In the genomic region with DNA sequence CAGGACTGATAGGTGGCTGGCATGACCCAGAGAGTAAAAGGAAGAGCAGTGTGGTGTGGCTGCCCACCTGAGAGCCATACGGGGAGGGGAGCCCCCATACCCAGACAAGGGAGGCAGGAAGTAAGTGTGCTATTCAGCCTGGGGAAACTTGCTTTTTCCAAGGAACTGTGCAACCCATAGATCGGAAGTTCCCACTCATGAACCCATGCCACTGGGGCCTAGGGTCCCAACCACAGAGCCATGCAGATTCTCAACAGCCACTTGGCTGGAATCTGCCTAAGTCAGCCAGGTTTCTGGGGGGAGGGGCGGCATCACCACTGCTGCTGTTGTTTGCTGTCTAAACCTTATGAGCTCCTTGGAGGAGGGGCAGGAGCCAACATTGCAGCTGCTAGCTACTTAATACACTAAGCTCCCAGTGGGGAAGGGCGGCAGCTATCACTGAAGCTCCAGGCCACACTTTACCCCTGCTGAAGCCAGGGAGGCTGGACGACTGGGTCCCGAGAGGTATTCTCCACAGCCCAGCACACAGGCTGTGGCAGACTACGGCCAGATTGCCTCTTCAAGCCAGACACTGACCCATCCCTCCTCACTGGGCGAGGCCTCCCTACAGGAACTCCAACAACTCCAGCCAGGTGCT, we compare ENCODE assay signal across 1 cellular context.
TF ChIP-seq lines count a peak whose summit lies in the region.

No MANE protein-coding gene starts in this region.

TF ChIP-seq in GM23338, 12 proteins besides CTCF, POLR2A, EP300 and RAD21 (continued from another document):
- TF ChIP-seq, protein P1, sequence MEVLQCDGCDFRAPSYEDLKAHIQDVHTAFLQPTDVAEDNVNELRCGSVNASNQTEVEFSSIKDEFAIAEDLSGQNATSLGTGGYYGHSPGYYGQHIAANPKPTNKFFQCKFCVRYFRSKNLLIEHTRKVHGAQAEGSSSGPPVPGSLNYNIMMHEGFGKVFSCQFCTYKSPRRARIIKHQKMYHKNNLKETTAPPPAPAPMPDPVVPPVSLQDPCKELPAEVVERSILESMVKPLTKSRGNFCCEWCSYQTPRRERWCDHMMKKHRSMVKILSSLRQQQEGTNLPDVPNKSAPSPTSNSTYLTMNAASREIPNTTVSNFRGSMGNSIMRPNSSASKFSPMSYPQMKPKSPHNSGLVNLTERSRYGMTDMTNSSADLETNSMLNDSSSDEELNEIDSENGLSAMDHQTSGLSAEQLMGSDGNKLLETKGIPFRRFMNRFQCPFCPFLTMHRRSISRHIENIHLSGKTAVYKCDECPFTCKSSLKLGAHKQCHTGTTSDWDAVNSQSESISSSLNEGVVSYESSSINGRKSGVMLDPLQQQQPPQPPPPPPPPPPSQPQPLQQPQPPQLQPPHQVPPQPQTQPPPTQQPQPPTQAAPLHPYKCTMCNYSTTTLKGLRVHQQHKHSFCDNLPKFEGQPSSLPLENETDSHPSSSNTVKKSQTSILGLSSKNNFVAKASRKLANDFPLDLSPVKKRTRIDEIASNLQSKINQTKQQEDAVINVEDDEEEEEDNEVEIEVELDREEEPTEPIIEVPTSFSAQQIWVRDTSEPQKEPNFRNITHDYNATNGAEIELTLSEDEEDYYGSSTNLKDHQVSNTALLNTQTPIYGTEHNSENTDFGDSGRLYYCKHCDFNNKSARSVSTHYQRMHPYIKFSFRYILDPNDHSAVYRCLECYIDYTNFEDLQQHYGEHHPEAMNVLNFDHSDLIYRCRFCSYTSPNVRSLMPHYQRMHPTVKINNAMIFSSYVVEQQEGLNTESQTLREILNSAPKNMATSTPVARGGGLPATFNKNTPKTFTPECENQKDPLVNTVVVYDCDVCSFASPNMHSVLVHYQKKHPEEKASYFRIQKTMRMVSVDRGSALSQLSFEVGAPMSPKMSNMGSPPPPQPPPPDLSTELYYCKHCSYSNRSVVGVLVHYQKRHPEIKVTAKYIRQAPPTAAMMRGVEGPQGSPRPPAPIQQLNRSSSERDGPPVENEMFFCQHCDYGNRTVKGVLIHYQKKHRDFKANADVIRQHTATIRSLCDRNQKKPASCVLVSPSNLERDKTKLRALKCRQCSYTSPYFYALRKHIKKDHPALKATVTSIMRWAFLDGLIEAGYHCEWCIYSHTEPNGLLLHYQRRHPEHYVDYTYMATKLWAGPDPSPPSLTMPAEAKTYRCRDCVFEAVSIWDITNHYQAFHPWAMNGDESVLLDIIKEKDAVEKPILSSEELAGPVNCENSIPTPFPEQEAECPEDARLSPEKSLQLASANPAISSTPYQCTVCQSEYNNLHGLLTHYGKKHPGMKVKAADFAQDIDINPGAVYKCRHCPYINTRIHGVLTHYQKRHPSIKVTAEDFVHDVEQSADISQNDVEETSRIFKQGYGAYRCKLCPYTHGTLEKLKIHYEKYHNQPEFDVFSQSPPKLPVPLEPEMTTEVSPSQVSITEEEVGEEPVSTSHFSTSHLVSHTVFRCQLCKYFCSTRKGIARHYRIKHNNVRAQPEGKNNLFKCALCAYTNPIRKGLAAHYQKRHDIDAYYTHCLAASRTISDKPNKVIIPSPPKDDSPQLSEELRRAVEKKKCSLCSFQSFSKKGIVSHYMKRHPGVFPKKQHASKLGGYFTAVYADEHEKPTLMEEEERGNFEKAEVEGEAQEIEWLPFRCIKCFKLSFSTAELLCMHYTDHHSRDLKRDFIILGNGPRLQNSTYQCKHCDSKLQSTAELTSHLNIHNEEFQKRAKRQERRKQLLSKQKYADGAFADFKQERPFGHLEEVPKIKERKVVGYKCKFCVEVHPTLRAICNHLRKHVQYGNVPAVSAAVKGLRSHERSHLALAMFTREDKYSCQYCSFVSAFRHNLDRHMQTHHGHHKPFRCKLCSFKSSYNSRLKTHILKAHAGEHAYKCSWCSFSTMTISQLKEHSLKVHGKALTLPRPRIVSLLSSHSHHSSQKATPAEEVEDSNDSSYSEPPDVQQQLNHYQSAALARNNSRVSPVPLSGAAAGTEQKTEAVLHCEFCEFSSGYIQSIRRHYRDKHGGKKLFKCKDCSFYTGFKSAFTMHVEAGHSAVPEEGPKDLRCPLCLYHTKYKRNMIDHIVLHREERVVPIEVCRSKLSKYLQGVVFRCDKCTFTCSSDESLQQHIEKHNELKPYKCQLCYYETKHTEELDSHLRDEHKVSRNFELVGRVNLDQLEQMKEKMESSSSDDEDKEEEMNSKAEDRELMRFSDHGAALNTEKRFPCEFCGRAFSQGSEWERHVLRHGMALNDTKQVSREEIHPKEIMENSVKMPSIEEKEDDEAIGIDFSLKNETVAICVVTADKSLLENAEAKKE (CRISPR knock-in tag; IDR thresholded peaks at IDR 0.05), result no peak
TF ChIP-seq in GM23338: peak in this region for 1.
